Comparison of ENCODE assay signal across 26 cellular contexts in the genomic region with DNA sequence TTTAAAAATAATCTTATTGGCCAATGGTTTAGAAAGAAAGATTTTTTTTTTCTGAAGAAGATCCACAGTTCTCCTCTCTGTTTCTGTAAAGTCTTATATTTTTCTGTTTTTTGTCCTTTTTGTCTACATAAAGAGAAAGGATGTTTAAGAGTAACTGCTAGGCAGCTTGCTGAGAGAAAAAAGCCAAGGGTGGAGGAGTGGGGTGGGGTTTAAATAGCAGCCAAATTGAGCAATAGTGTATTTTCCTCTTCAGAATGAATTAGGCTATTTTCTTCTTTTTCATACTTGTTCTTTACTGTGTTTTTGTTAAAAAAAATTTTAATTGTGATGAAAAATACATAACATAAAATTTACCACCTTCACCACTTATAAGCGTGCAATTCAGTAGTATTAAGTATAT.
"Had no signal": no experiment of that assay in that cellular context is flagged by ENCODE, and none has a peak within 500 bp of the region (broad histone marks: within the 10 kb centered on the region; RNA-seq: fewer than 3 reads in every experiment).

No MANE protein-coding gene starts in this region.

- H3K36me3 ChIP-seq: cardiac muscle cell, Peyer's patch had no signal

- H3K27me3 ChIP-seq: cardiac muscle cell, Peyer's patch had no signal

- H3K4me3 ChIP-seq: cardiac muscle cell, Peyer's patch had no signal

- H3K4me2 ChIP-seq: KMS-11 had no signal

- H3K9me3 ChIP-seq: Peyer's patch had no signal

- H3K27ac ChIP-seq: cardiac muscle cell, KMS-11, RWPE1 had no signal

- H3K4me1 Mint-ChIP-seq: activated B cell treated with CpG ODN at 0.5 μM for 24 hours; activated CD4-positive, alpha-beta T cell treated with anti-CD3 and anti-CD28 coated beads, Interleukin-2, amount 10 ng/mL, durations not matched to agents 7 days and 5 days; activated naive CD8-positive, alpha-beta T cell treated with anti-CD3 and anti-CD28 coated beads, Interleukin-2, amount 50 U/mL, for 24 hours; brain; T-helper 17 cell had no signal

- H3K9me3 Mint-ChIP-seq: activated B cell treated with CpG ODN at 0.5 μM for 24 hours; activated CD4-positive, alpha-beta memory T cell treated with anti-CD3 and anti-CD28 coated beads for 36 hours; activated CD4-positive, alpha-beta T cell treated with anti-CD3 and anti-CD28 coated beads, Interleukin-2, amount 10 ng/mL, durations not matched to agents 7 days and 5 days; activated naive CD4-positive, alpha-beta T cell treated with anti-CD3 and anti-CD28 coated beads, Interleukin-2, amount 50 U/mL, for 72 hours; activated naive CD8-positive, alpha-beta T cell treated with anti-CD3 and anti-CD28 coated beads, Interleukin-2, amount 50 U/mL, for 24 hours; activated T-cell treated with anti-CD3 and anti-CD28 coated beads, Interleukin-2, amount 50 U/mL, for 4 hours; brain had no signal

- H3K36me3 Mint-ChIP-seq: activated CD4-positive, alpha-beta memory T cell treated with anti-CD3 and anti-CD28 coated beads for 36 hours; activated naive CD4-positive, alpha-beta T cell treated with anti-CD3 and anti-CD28 coated beads, Interleukin-2, amount 50 U/mL, for 72 hours; brain had no signal

- H3K4me3 Mint-ChIP-seq: activated B cell treated with CpG ODN at 0.5 μM for 24 hours; activated CD4-positive, alpha-beta memory T cell treated with anti-CD3 and anti-CD28 coated beads for 36 hours; activated CD4-positive, alpha-beta T cell treated with anti-CD3 and anti-CD28 coated beads, Interleukin-2, amount 10 ng/mL, durations not matched to agents 7 days and 5 days; activated naive CD8-positive, alpha-beta T cell treated with anti-CD3 and anti-CD28 coated beads, Interleukin-2, amount 50 U/mL, for 24 hours; activated T-cell treated with anti-CD3 and anti-CD28 coated beads, Interleukin-2, amount 50 U/mL, for 4 hours; brain; T-helper 17 cell had no signal

- H3K27ac Mint-ChIP-seq: activated B cell treated with CpG ODN at 0.5 μM for 24 hours; activated CD4-positive, alpha-beta memory T cell treated with anti-CD3 and anti-CD28 coated beads for 36 hours; activated CD4-positive, alpha-beta T cell treated with anti-CD3 and anti-CD28 coated beads, Interleukin-2, amount 10 ng/mL, durations not matched to agents 7 days and 5 days; activated naive CD4-positive, alpha-beta T cell treated with anti-CD3 and anti-CD28 coated beads, Interleukin-2, amount 50 U/mL, for 72 hours; activated naive CD8-positive, alpha-beta T cell treated with anti-CD3 and anti-CD28 coated beads, Interleukin-2, amount 50 U/mL, for 24 hours; brain; T-helper 17 cell had no signal

- H3K9ac ChIP-seq: KMS-11 had no signal

- DNase-seq: activated B cell treated with CpG ODN at 0.5 μM for 24 hours; activated CD4-positive, alpha-beta memory T cell treated with anti-CD3 and anti-CD28 coated beads for 36 hours; activated CD4-positive, alpha-beta T cell treated with anti-CD3 and anti-CD28 coated beads for 1 hour; activated CD4-positive, alpha-beta T cell treated with anti-CD3 and anti-CD28 coated beads, Interleukin-2, amount 10 ng/mL, durations not matched to agents 7 days and 5 days; activated CD8-positive, alpha-beta memory T cell treated with anti-CD3 and anti-CD28 coated beads for 24 hours; activated effector memory CD4-positive, alpha-beta T cell treated with anti-CD3 and anti-CD28 coated beads, Interleukin-2, amount 50 U/mL, for 16 hours; activated naive CD4-positive, alpha-beta T cell treated with Interleukin-2 at 50 U/mL for 16 hours; activated naive CD8-positive, alpha-beta T cell treated with anti-CD3 and anti-CD28 coated beads, Interleukin-2, amount 50 U/mL, for 24 hours; activated T-cell treated with anti-CD3 and anti-CD28 coated beads, Interleukin-2, amount 50 U/mL, for 4 hours; amygdala; NCI-H1092; NCI-H1417; NCI-H1930; NCI-H345; NCI-H510A; NCI-H526 treated with DMSO at 0.1 percent for 48 hours; NCI-H82; Peyer's patch; SHP77 treated with DMSO at 0.1 percent for 48 hours; T-helper 17 cell; T-helper 9 cell had no signal
